In the genomic region with DNA sequence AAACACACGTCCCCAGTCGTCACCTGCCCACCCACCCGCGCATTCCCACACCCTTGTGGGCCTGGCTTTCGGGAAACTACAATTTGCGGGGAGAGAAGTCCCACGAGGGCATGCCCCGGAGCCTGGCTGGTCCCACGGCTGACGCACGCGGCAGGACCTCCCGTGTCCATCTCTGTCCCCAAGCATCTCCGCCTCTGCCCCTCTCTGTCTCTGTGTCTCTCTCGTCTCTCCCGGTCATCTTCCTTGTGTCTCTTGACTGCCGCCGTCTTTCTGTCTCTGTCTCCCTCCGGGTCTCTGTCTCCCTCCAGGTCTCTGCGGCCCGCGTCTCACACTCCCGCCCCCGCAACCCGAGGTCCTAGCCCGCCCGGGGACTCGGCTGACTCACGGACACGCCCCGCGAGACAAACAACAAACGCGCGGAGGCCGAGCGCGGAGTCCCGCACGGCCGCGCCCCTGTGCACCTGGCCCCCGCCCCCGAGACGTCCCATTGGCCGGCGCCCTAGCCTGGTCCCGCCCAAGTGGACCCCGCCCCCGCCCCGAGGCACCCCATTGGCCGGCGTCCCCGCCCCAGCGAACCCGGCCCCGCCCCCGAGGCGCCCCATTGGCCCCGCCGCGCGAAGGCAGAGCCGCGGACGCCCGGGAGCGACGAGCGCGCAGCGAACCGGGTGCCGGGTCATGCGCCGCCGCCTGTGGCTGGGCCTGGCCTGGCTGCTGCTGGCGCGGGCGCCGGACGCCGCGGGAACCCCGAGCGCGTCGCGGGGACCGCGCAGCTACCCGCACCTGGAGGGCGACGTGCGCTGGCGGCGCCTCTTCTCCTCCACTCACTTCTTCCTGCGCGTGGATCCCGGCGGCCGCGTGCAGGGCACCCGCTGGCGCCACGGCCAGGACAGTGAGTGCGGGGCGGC, we compare ENCODE assay signal across 8 cellular contexts. TPM values are rescaled to one million over a fixed set of nuclear protein-coding genes. Genes with fewer than 3 reads are reported as not detected.
A peak's percentile ranks its signal among the peaks of the same experiment; 100 is the strongest.
DNase-seq lines count a peak whose midpoint lies in the region; ATAC-seq, FAIRE-seq and TF ChIP-seq lines count a peak whose summit lies in the region.

TSS of gene FGF22 (plus strand) at position 629 of the 905 bp plus-strand sequence. CDS start at position 676, 47 bp downstream.

- peak within 1 kb of the TSS; percentile 42 to 61 for H3K4me3 ChIP-seq in kidney (ENCODE audit: low read length in 2 of 2)
- no peak within 1 kb of the TSS for H3K4me3 ChIP-seq in SJCRH30

- intact Hi-C loops in kidney (cut with DNase I) = no loop called here

- TF ChIP-seq CTCF in kidney (IDR thresholded peaks at IDR 0.05; ENCODE audit: borderline replicate concordance, extremely low read depth, insufficient read depth) = peak; percentile 12

- DNase-seq in Daoy (ENCODE audit: low read depth) (peak; percentile 95), NCI-H2171 (lab: John Stamatoyannopoulos, UW) (peak; percentile 94), cerebellar cortex (ENCODE audit: low spot score) (peak; percentile 79), kidney (peak; percentile 97), SJCRH30 (no peak)
- peak; percentile 95 for DNase-seq in activated CD4-positive, alpha-beta T cell treated with anti-CD3 and anti-CD28 coated beads for 1 hour
- peak; percentile 96 for DNase-seq in stimulated activated CD4-positive, alpha-beta T cell treated with anti-CD3 and anti-CD28 coated beads, Interleukin-12 subunit alpha, Interleukin-12 subunit beta, amount 100 ng/mL, for 4 hours

- H3K36me3 ChIP-seq in kidney (ENCODE audit: control insufficient read depth in 1 of 2, insufficient read depth in 2 of 2, low read length in 2 of 2) = no peaks in the 10 kb centered on the region
- H3K36me3 ChIP-seq in SJCRH30 = peaks cover 2% of the 10 kb centered on the region; the same call in 1 of the 2 replicates

- peak; percentile 60 for ATAC-seq in HG02678 (IDR thresholded peaks at IDR 0.05; ENCODE audit: unreplicated experiment)

- no peaks in the 10 kb centered on the region for H3K27me3 ChIP-seq in SJCRH30

- peaks cover 4 to 8% of the 10 kb centered on the region in 2 donors for H3K4me1 ChIP-seq in kidney (ENCODE audit: control insufficient read depth in 1 of 2, insufficient read depth in 1 of 2, low read depth in 1 of 2, low read length in 2 of 2)
- H3K4me1 ChIP-seq in SJCRH30 = no peaks in the 10 kb centered on the region

- H3K9me3 ChIP-seq in kidney (ENCODE audit: control insufficient read depth in 1 of 2, low read length in 2 of 2) (no peaks in the 10 kb centered on the region), SJCRH30 (replicated peaks) (no peaks in the 10 kb centered on the region)

- H3K27ac ChIP-seq in kidney (ENCODE audit: low read depth in 2 of 2, low read length in 2 of 2) = no peak within 1 kb of the TSS
- H3K27ac ChIP-seq in SJCRH30 = no peak within 1 kb of the TSS

- FAIRE-seq in kidney (lab: Jason Lieb, UNC) = no peak

- peak within 1 kb of the TSS; percentile 9 to 19 for H3K9ac ChIP-seq in kidney (ENCODE audit: low read length in 2 of 2)

RNA-seq across cellular contexts. Expression of gene FGF22, which starts in this region (rescaled TPM):
- total RNA-seq in Daoy (2014; rRNA removed; shearing (Covaris generic)) = not detected in 2 replicates
- total RNA-seq in kidney = 0.19 TPM
- polyA plus RNA-seq in kidney (ENCODE audit: insufficient read depth, low read depth, low replicate concordance) = 0.71 TPM
- total RNA-seq in SJCRH30 (2014; rRNA removed; shearing (Covaris generic)) = not detected in 2 replicates

Comparison
In these comparisons a context has a peak if more than half of its experiments do, and no peak if none do; other contexts are left out.
1. Peak in DNase-seq in Daoy; RNA of the gene not detected or under 1 TPM.
2. Peak in DNase-seq, H3K4me3 ChIP-seq and H3K9ac ChIP-seq in kidney; RNA of the gene not detected or under 1 TPM.
3. DNase-seq: peak in NCI-H2171 (single experiment), activated CD4-positive, alpha-beta T cell treated with anti-CD3 and anti-CD28 coated beads for 1 hour (single experiment), cerebellar cortex (single experiment) and stimulated activated CD4-positive, alpha-beta T cell treated with anti-CD3 and anti-CD28 coated beads, Interleukin-12 subunit alpha, Interleukin-12 subunit beta, amount 100 ng/mL, for 4 hours (single experiment); none in SJCRH30 (0 of 2).